In genomic region chr9:83920469-83920941, GRCh38 we compare ENCODE assay signal across 8 cellular contexts. TPM values are rescaled to one million over a fixed set of nuclear protein-coding genes. Genes with fewer than 3 reads are reported as not detected.
DNase-seq lines count a peak whose midpoint lies in the region; ATAC-seq, FAIRE-seq and TF ChIP-seq lines count a peak whose summit lies in the region.

No MANE protein-coding gene starts in this region.

- TF ChIP-seq POLR2A in HepG2 (IDR thresholded peaks at IDR 0.05; ENCODE audit: insufficient read depth in 1 of 2, low read depth in 2 of 2, low read length in 2 of 2), result no peak

- no peak for TF ChIP-seq RAD21 in HepG2 (CRISPR knock-in tag; IDR thresholded peaks at IDR 0.05)

- H3K4me2 ChIP-seq in HepG2 (ENCODE audit: low read depth, low read length), result peak overlapping the region; percentile 97

- peak in 1 of 7 experiments; percentile 72 for DNase-seq in CD8-positive, alpha-beta T cell
- DNase-seq in NCI-H82 treated with DMSO at 0.1 percent for 48 hours (lab: John Stamatoyannopoulos, UW; ENCODE audit: unreplicated experiment) (peak; percentile 12), chondrocyte (ENCODE audit: low spot score) (no peak), HepG2 (ENCODE audit: low spot score) (peak; percentile 62), NCI-H446 treated with DMSO at 0.1 percent for 48 hours (lab: John Stamatoyannopoulos, UW) (no peak)

- in situ Hi-C loops in HepG2 (cut with HindIII; ENCODE audit: extremely low pct_ligation_motif_present, low pct_unique_long_range_greater_than_20kb), result no loop called here

- no peaks in the 10 kb centered on the region for H3K27me3 ChIP-seq in CD8-positive, alpha-beta T cell (ENCODE audit: insufficient read depth, low read length)
- H3K27me3 ChIP-seq in HepG2 (ENCODE audit: control insufficient read depth in 1 of 2, insufficient read depth in 2 of 2, low read length in 2 of 2), result no peaks in the 10 kb centered on the region
- H3K27me3 ChIP-seq in stomach smooth muscle (ENCODE audit: control insufficient read depth in 1 of 2, insufficient read depth in 2 of 2, low read length in 2 of 2), result no peaks in the 10 kb centered on the region

- POLR2A ChIA-PET in CD8-positive, alpha-beta T cell (lab: Charles Lee), result interaction anchor here (0.8 to 3.5 kb wide), 4 partner anchors 8 to 213 kb away, joined by 3 to 28 read pairs (median 14); partner anchors contain the start of genes HNRNPK, RMI1 and UBQLN1
- POLR2A ChIA-PET in HepG2 (lab: Yijun Ruan, JAX), result interaction anchor here (0.8 to 2.4 kb wide), 9 partner anchors 10 to 212 kb away, joined by 3 to 19 read pairs (median 4); partner anchors contain the start of genes HNRNPK, RMI1 and UBQLN1

- intact Hi-C loops in CD8-positive, alpha-beta T cell (cut with DNase I, micrococcal nuclease), result loop anchor here (2.0 to 5.0 kb wide), 7 partner anchors 214 to 1822 kb away; partner anchors contain the start of genes AGTPBP1 (in 1 of the 2), IDNK (in 1 of the 2) and UBQLN1 (in 1 of the 2)
- intact Hi-C loops in HepG2 (cut with micrococcal nuclease; ENCODE audit: unreplicated experiment), result loop anchor here (2.0 to 5.0 kb wide), 2 partner anchors 66 to 342 kb away; no protein-coding TSS in a partner anchor

- H3K4me1 ChIP-seq in CD8-positive, alpha-beta T cell (ENCODE audit: insufficient read depth, low read length), result peaks cover 8% of the 10 kb centered on the region
- H3K4me1 ChIP-seq in HepG2 (ENCODE audit: insufficient read depth, low read length) (peaks cover 16% of the 10 kb centered on the region), stomach smooth muscle (ENCODE audit: control insufficient read depth, insufficient read depth, low read length) (peaks cover 8% of the 10 kb centered on the region)

- WGBS in HepG2 (ENCODE audit: low lambda C conversion rate), result under 1% methylated on average over 10 of the region's 17 CpGs

- peak overlapping the region; percentile 92 for H3K27ac ChIP-seq in CD8-positive, alpha-beta T cell (ENCODE audit: low read depth, low read length)
- H3K27ac ChIP-seq in HepG2 (ENCODE audit: extremely low read length, insufficient read depth, low read length), result peak overlapping the region; percentile 95
- peak overlapping the region; percentile 85 for H3K27ac ChIP-seq in stomach smooth muscle (ENCODE audit: low read length)

- TF ChIP-seq CTCF in CD8-positive, alpha-beta T cell (IDR thresholded peaks at IDR 0.05), result no peak
- no peak for TF ChIP-seq CTCF in chondrocyte (IDR thresholded peaks at IDR 0.05)
- TF ChIP-seq CTCF in HepG2 (CRISPR knock-in tag; IDR thresholded peaks at IDR 0.05), result peak; percentile 62

- TF ChIP-seq EP300 in HepG2 (IDR thresholded peaks at IDR 0.05; ENCODE audit: low read depth in 2 of 2, low read length in 2 of 2), result peak in 1 of 2 experiments; percentile 7; a peak in 1 of 4 replicates
- no peak for TF ChIP-seq EP300 in HepG2 (CRISPR knock-in tag; IDR thresholded peaks at IDR 0.05; ENCODE audit: borderline replicate concordance)

- CTCF ChIA-PET in CD8-positive, alpha-beta T cell (lab: Charles Lee), result interaction anchor here (0.6 to 1.6 kb wide), 6 partner anchors 36 to 299 kb away, joined by 3 to 7 read pairs (median 3); partner anchors contain the start of gene IDNK
- CTCF ChIA-PET in HepG2 (lab: Yijun Ruan, JAX; ENCODE audit: low intra/inter-chr PET ratio, low total read pairs), result interaction anchor here (1.0 kb wide), 1 partner anchor 341 kb away, joined by 8 read pairs; no protein-coding TSS in a partner anchor

- H4K20me1 ChIP-seq in HepG2 (ENCODE audit: insufficient read depth, low read length), result no peaks in the 10 kb centered on the region

- peaks cover 15% of the 10 kb centered on the region for H3K4me1 Mint-ChIP-seq in CD8-positive, alpha-beta T cell (ENCODE audit: low read depth)
- H3K4me1 Mint-ChIP-seq in chondrocyte (ENCODE audit: low read depth), result peaks cover 12% of the 10 kb centered on the region

- H3K9me3 ChIP-seq in CD8-positive, alpha-beta T cell (ENCODE audit: low read length), result no peaks in the 10 kb centered on the region
- H3K9me3 ChIP-seq in HepG2 (ENCODE audit: low read length) (no peaks in the 10 kb centered on the region), stomach smooth muscle (ENCODE audit: control insufficient read depth in 2 of 2, low read length in 2 of 2) (no peaks in the 10 kb centered on the region)

- no peaks in the 10 kb centered on the region for H3K27me3 Mint-ChIP-seq in CD8-positive, alpha-beta T cell (ENCODE audit: low read depth)
- H3K27me3 Mint-ChIP-seq in chondrocyte (ENCODE audit: low read depth), result no peaks in the 10 kb centered on the region

- H3K36me3 ChIP-seq in CD8-positive, alpha-beta T cell (ENCODE audit: insufficient read depth, low read length), result no peaks in the 10 kb centered on the region
- H3K36me3 ChIP-seq in HepG2 (replicated peaks in 1 of 2; ENCODE audit: control insufficient read depth in 1 of 2, insufficient read depth in 2 of 2, low read length in 2 of 2) (no peaks in the 10 kb centered on the region), stomach smooth muscle (ENCODE audit: control insufficient read depth in 2 of 2, insufficient read depth in 2 of 2, low read length in 2 of 2) (no peaks in the 10 kb centered on the region)

- H3K36me3 Mint-ChIP-seq in CD8-positive, alpha-beta T cell, result no peaks in the 10 kb centered on the region
- H3K36me3 Mint-ChIP-seq in chondrocyte (ENCODE audit: low read depth), result no peaks in the 10 kb centered on the region

- peak overlapping the region; percentile 84 for H3K9ac ChIP-seq in HepG2 (ENCODE audit: insufficient read depth, low read depth, low read length)
- H3K9ac ChIP-seq in stomach smooth muscle (ENCODE audit: low read length in 2 of 2), result peak overlapping the region; percentile 69 to 79

- H3K27ac Mint-ChIP-seq in CD8-positive, alpha-beta T cell, result peak overlapping the region; percentile 92
- H3K27ac Mint-ChIP-seq in chondrocyte (ENCODE audit: unreplicated experiment), result peak overlapping the region; percentile 96

- H3K4me3 ChIP-seq in CD8-positive, alpha-beta T cell (ENCODE audit: low read depth, low read length), result peak overlapping the region; percentile 86
- peak overlapping the region; percentile 63 to 70 (median 68) for H3K4me3 ChIP-seq in HepG2 (replicated peaks in 1 of 3; ENCODE audit: insufficient read depth in 1 of 3, low read depth in 2 of 3, low read length in 3 of 3)
- peak overlapping the region; percentile 63 to 80 for H3K4me3 ChIP-seq in stomach smooth muscle (ENCODE audit: low read length in 2 of 2)

- FAIRE-seq in HepG2 (lab: Jason Lieb, UNC), result peak; percentile 85

- no peaks in the 10 kb centered on the region for H3K9me3 Mint-ChIP-seq in CD8-positive, alpha-beta T cell
- H3K9me3 Mint-ChIP-seq in chondrocyte (ENCODE audit: low read depth), result no peaks in the 10 kb centered on the region

- TSS peak; percentile 80 for BruUV-seq in HepG2 (replicated peaks; lab: Mats Ljungman, UMichigan)

- H3K4me3 Mint-ChIP-seq in CD8-positive, alpha-beta T cell, result peak overlapping the region; percentile 96
- H3K4me3 Mint-ChIP-seq in chondrocyte (ENCODE audit: unreplicated experiment), result peak overlapping the region; percentile 86

- H3K79me2 ChIP-seq in HepG2 (ENCODE audit: insufficient read depth, low read length), result no peaks in the 10 kb centered on the region

- ATAC-seq in CD8-positive, alpha-beta T cell, result peak; percentile 43
- ATAC-seq in GM19035 (IDR thresholded peaks at IDR 0.05; ENCODE audit: unreplicated experiment) (peak; percentile 36), HG03175 (IDR thresholded peaks at IDR 0.05; ENCODE audit: unreplicated experiment) (peak; percentile 28), HepG2 (peak; percentile 61)

- peak overlapping the region; percentile 84 for H2AFZ ChIP-seq in HepG2 (ENCODE audit: low read length)

RNA-seq across cellular contexts. Expression of gene KIF27, which starts 0.7 kb away (rescaled TPM):
- total RNA-seq in CD8-positive, alpha-beta T cell, result 1 to 10 TPM; 2.9 to 3.8 TPM
- total RNA-seq in chondrocyte, result 2.7 to 4.4 TPM (median 3.1 TPM) in 3 replicates
- total RNA-seq in HepG2 (2016; rRNA removed; fragmentation: Illumina TruSeq; extraction: Trizol), result 4.1 and 4.4 TPM in 2 replicates
- 4.0 and 4.8 TPM in 2 replicates for total RNA-seq in HepG2 (2016; cell fraction: cytosol; rRNA removed; fragmentation: Illumina TruSeq; extraction: Trizol; ENCODE audit: low read depth)
- 3.6 and 4.2 TPM in 2 replicates for total RNA-seq in HepG2 (2016; cell fraction: insoluble cytoplasmic fraction; rRNA removed; fragmentation: Illumina TruSeq; extraction: Trizol)
- total RNA-seq in HepG2 (2016; cell fraction: membrane; rRNA removed; fragmentation: Illumina TruSeq; extraction: Trizol), result 2.8 and 3.7 TPM in 2 replicates
- 7.8 and 8.8 TPM in 2 replicates for total RNA-seq in HepG2 (2016; cell fraction: nucleus; rRNA removed; fragmentation: Illumina TruSeq; extraction: Trizol)
- polyA plus RNA-seq in HepG2 (2011; rRNA removed), result 0.82 and 0.95 TPM in 2 replicates
- 0.21 and 0.27 TPM in 2 replicates for polyA plus RNA-seq in HepG2 (2011; cell fraction: cytosol; rRNA removed)
- polyA plus RNA-seq in HepG2 (2011; cell fraction: nucleus; rRNA removed), result 1.5 and 1.6 TPM in 2 replicates
- 2.0 and 2.3 TPM in 2 replicates for polyA plus RNA-seq in HepG2 (2012)
- polyA plus RNA-seq in HepG2 (2016; cell fraction: cytosol; fragmentation: Illumina TruSeq; extraction: Trizol; ENCODE audit: low read depth), result 0.24 and 0.35 TPM in 2 replicates
- 1.5 and 1.6 TPM in 2 replicates for polyA plus RNA-seq in HepG2 (2016; cell fraction: insoluble cytoplasmic fraction; fragmentation: Illumina TruSeq; extraction: Trizol; ENCODE audit: low read depth)
- polyA plus RNA-seq in HepG2 (2016; cell fraction: membrane; fragmentation: Illumina TruSeq; extraction: Trizol; ENCODE audit: low read depth), result 0.36 and 0.80 TPM in 2 replicates
- polyA plus RNA-seq in HepG2 (2016; cell fraction: nucleus; fragmentation: Illumina TruSeq; extraction: Trizol; ENCODE audit: insufficient read depth, low read depth), result 5.2 and 6.8 TPM in 2 replicates
- polyA minus RNA-seq in HepG2 (2011; rRNA and poly(A)+ RNA removed; ENCODE audit: low replicate concordance), result 0.38 and 0.87 TPM in 2 replicates
- 1.6 and 2.3 TPM in 2 replicates for polyA minus RNA-seq in HepG2 (2011; cell fraction: cytosol; rRNA and poly(A)+ RNA removed)
- polyA minus RNA-seq in HepG2 (2011; cell fraction: nucleus; rRNA and poly(A)+ RNA removed), result 10.7 and 12.3 TPM in 2 replicates

RNA-seq across cellular contexts. Expression of gene HNRNPK, which starts 59.5 kb away (rescaled TPM):
- 100 to 1,000 TPM; 668 to 674 TPM for total RNA-seq in CD8-positive, alpha-beta T cell
- total RNA-seq in chondrocyte (387 to 419 TPM (median 392 TPM) in 3 replicates), HepG2 (2016; rRNA removed; fragmentation: Illumina TruSeq; extraction: Trizol) (712 and 973 TPM in 2 replicates)
- total RNA-seq in HepG2 (2016; cell fraction: cytosol; rRNA removed; fragmentation: Illumina TruSeq; extraction: Trizol; ENCODE audit: low read depth), result 62.3 and 69.4 TPM in 2 replicates
- total RNA-seq in HepG2 (2016; cell fraction: insoluble cytoplasmic fraction; rRNA removed; fragmentation: Illumina TruSeq; extraction: Trizol), result 723 and 963 TPM in 2 replicates
- total RNA-seq in HepG2 (2016; cell fraction: membrane; rRNA removed; fragmentation: Illumina TruSeq; extraction: Trizol), result 132 and 145 TPM in 2 replicates
- total RNA-seq in HepG2 (2016; cell fraction: nucleus; rRNA removed; fragmentation: Illumina TruSeq; extraction: Trizol), result 484 and 493 TPM in 2 replicates
- polyA plus RNA-seq in HepG2 (2011; rRNA removed), result 315 and 321 TPM in 2 replicates
- polyA plus RNA-seq in HepG2 (2011; cell fraction: cytosol; rRNA removed), result 272 and 279 TPM in 2 replicates
- 264 TPM in 2 replicates for polyA plus RNA-seq in HepG2 (2011; cell fraction: nucleus; rRNA removed)
- polyA plus RNA-seq in HepG2 (2012), result 353 and 501 TPM in 2 replicates
- polyA plus RNA-seq in HepG2 (2016; cell fraction: cytosol; fragmentation: Illumina TruSeq; extraction: Trizol; ENCODE audit: low read depth), result 43.4 and 49.0 TPM in 2 replicates
- polyA plus RNA-seq in HepG2 (2016; cell fraction: insoluble cytoplasmic fraction; fragmentation: Illumina TruSeq; extraction: Trizol; ENCODE audit: low read depth), result 995 and 1,016 TPM in 2 replicates
- 81.3 and 94.1 TPM in 2 replicates for polyA plus RNA-seq in HepG2 (2016; cell fraction: membrane; fragmentation: Illumina TruSeq; extraction: Trizol; ENCODE audit: low read depth)
- polyA plus RNA-seq in HepG2 (2016; cell fraction: nucleus; fragmentation: Illumina TruSeq; extraction: Trizol; ENCODE audit: insufficient read depth, low read depth), result 534 and 576 TPM in 2 replicates
- 559 and 720 TPM in 2 replicates for polyA minus RNA-seq in HepG2 (2011; rRNA and poly(A)+ RNA removed; ENCODE audit: low replicate concordance)
- 342 and 349 TPM in 2 replicates for polyA minus RNA-seq in HepG2 (2011; cell fraction: cytosol; rRNA and poly(A)+ RNA removed)
- 822 and 855 TPM in 2 replicates for polyA minus RNA-seq in HepG2 (2011; cell fraction: nucleus; rRNA and poly(A)+ RNA removed)

Comparison
In these comparisons a context has a peak if more than half of its experiments do, and no peak if none do; other contexts are left out.
1. DNase-seq: peak in NCI-H82 treated with DMSO at 0.1 percent for 48 hours (single experiment) and HepG2 (single experiment); none in chondrocyte (single experiment) and NCI-H446 treated with DMSO at 0.1 percent for 48 hours (single experiment).
2. Peak in every context shown above with its lines, with median percentiles within 50 percentile points of each other: ATAC-seq, H3K27ac ChIP-seq and H3K4me3 ChIP-seq.